16 cellular contexts compared by ENCODE assay signal in the genomic region with DNA sequence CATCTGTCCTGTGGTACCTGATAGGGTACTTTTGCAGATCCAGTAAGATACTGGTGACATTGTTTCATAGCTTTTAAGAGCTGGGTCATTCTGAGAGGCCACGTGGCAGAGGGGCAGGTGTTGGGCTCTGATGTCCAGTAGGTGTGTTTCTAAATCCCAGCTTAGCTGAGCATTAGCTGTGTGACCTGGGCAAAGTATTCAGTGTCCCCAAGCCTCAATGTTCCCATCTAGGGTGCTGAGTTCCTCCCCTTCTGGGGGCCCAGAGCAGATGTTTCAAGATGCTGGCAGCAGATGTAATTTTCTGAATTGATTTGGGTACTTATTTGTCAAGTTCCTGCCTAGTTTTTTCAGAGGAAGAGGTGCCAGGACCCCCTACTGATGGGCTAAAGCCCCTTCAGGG. TPM values are rescaled to one million over a fixed set of nuclear protein-coding genes. Genes with fewer than 3 reads are reported as not detected.
A peak's percentile ranks its signal among the peaks of the same experiment; 100 is the strongest.
DNase-seq lines count a peak whose midpoint lies in the region; ATAC-seq and TF ChIP-seq lines count a peak whose summit lies in the region.
"Had no signal": no experiment of that assay in that cellular context is flagged by ENCODE, and none has a peak within 500 bp of the region (broad histone marks: within the 10 kb centered on the region; RNA-seq: fewer than 3 reads in every experiment).

No MANE protein-coding gene starts in this region.

- H3K9ac ChIP-seq in SK-N-SH = no peak overlapping the region

- no peak overlapping the region for H3K27ac ChIP-seq in SK-N-SH (ENCODE audit: low read depth in 2 of 2, low read length in 1 of 2)
- H3K27ac ChIP-seq in upper lobe of right lung = no peak overlapping the region

- H3K79me2 ChIP-seq in SK-N-SH (ENCODE audit: insufficient read depth) = no peaks in the 10 kb centered on the region

- H3K9me3 ChIP-seq in SK-N-SH (no peaks in the 10 kb centered on the region), upper lobe of right lung (no peaks in the 10 kb centered on the region)

- 67% methylated on average over 1 of the region's 1 CpG for WGBS in SK-N-SH (ENCODE audit: low lambda C conversion rate)

- TF ChIP-seq RAD21 in SK-N-SH (IDR thresholded peaks at IDR 0.05; ENCODE audit: low read length) = no peak

- H3K4me2 ChIP-seq in SK-N-SH = no peak overlapping the region

- no peak for TF ChIP-seq CTCF in SK-N-SH (IDR thresholded peaks at IDR 0.05)
- no peak for TF ChIP-seq CTCF in upper lobe of right lung (IDR thresholded peaks at IDR 0.05)

- TF ChIP-seq EP300 in SK-N-SH (IDR thresholded peaks at IDR 0.05; ENCODE audit: borderline replicate concordance in 1 of 2, low read depth in 1 of 2, low read length in 1 of 2) = no peak

- H4K20me1 ChIP-seq in SK-N-SH (ENCODE audit: insufficient read depth) = no peaks in the 10 kb centered on the region

- POLR2A ChIA-PET in SK-N-SH (lab: Yijun Ruan, JAX) = interaction anchor here (0.6 to 1.2 kb wide), 3 partner anchors 9 to 43 kb away, joined by 3 to 6 read pairs (median 4); no protein-coding TSS in a partner anchor

- intact Hi-C loops in upper lobe of right lung (cut with DNase I) = no loop called here

- no peak overlapping the region for H2AFZ ChIP-seq in SK-N-SH (ENCODE audit: low read depth)

- CTCF ChIA-PET in SK-N-SH (lab: Yijun Ruan, JAX) = interaction anchor here (0.6 to 2.3 kb wide), 8 partner anchors 18 to 868 kb away, joined by 3 to 11 read pairs (median 5); no protein-coding TSS in a partner anchor

- peak; percentile 7 for DNase-seq in SK-N-SH
- DNase-seq in HuH-7 (ENCODE audit: low spot score) = peak; percentile 1
- DNase-seq in islet precursor cell = peak; percentile 23
- DNase-seq in upper lobe of right lung = peak; percentile 28
- no peak for DNase-seq in DMS79 treated with DMSO at 0.1 percent for 48 hours (lab: John Stamatoyannopoulos, UW)
- no peak for DNase-seq in OCI-M2 (lab: John Stamatoyannopoulos, UW; ENCODE audit: unreplicated experiment)
- no peak for DNase-seq in NCI-H2029 (lab: John Stamatoyannopoulos, UW)
- DNase-seq: AML-193; CD4-positive, alpha-beta T cell; IMR-90; NCI-H1930; NCI-H345; Right ventricle myocardium superior had no signal

- H3K27me3 ChIP-seq in SK-N-SH (ENCODE audit: insufficient read depth) = no peaks in the 10 kb centered on the region; the same call in 1 of the 2 replicates
- no peaks in the 10 kb centered on the region for H3K27me3 ChIP-seq in upper lobe of right lung

- no peaks in the 10 kb centered on the region for H3K9me2 ChIP-seq in SK-N-SH

- H3K4me1 ChIP-seq in SK-N-SH (ENCODE audit: control insufficient read depth in 1 of 2, insufficient read depth in 2 of 2, low read depth in 1 of 2, low read length in 1 of 2) (peaks cover 8 to 53% of the 10 kb centered on the region in 2 experiments; a peak in 3 of 4 replicates), upper lobe of right lung (peaks cover 6% of the 10 kb centered on the region)

- no peak overlapping the region for H3K4me3 ChIP-seq in SK-N-SH (ENCODE audit: low read depth in 2 of 2, low read length in 1 of 2)
- no peak overlapping the region for H3K4me3 ChIP-seq in upper lobe of right lung

- no peaks in the 10 kb centered on the region for H3K36me3 ChIP-seq in SK-N-SH (replicated peaks in 1 of 2; ENCODE audit: control insufficient read depth in 1 of 2, insufficient read depth in 2 of 2, low read length in 1 of 2)
- H3K36me3 ChIP-seq in upper lobe of right lung = no peaks in the 10 kb centered on the region

- ATAC-seq in SK-N-SH treated with all-trans-retinoic acid at 6 μM for 48 hours = no peak
- no peak for ATAC-seq in upper lobe of right lung
- ATAC-seq: Panc1 had no signal

- H3F3A ChIP-seq in SK-N-SH (replicated peaks; ENCODE audit: insufficient read depth) = no peaks in the 10 kb centered on the region

TF ChIP-seq in SK-N-SH, 30 proteins besides CTCF, POLR2A, EP300 and RAD21:
- no peak for TF ChIP-seq FOXJ3 (CRISPR knock-in tag; IDR thresholded peaks at IDR 0.05)
- TF ChIP-seq ELF1 (IDR thresholded peaks at IDR 0.05) = no peak
TF ChIP-seq in SK-N-SH: peak in this region for 0.

TF ChIP-seq in SK-N-SH treated with all-trans-retinoic acid at 6 μM for 48 hours, 23 proteins besides CTCF, POLR2A, EP300 and RAD21:
- TF ChIP-seq ZFP3 (CRISPR knock-in tag; IDR thresholded peaks at IDR 0.05) (no peak), TOX (CRISPR knock-in tag; IDR thresholded peaks at IDR 0.05; ENCODE audit: borderline replicate concordance) (no peak), ARNTL (CRISPR knock-in tag; IDR thresholded peaks at IDR 0.05; ENCODE audit: borderline replicate concordance, low read depth) (no peak), POU6F1 (CRISPR knock-in tag; IDR thresholded peaks at IDR 0.05; ENCODE audit: borderline replicate concordance, low read depth) (no peak), GLIS3 (CRISPR knock-in tag; IDR thresholded peaks at IDR 0.05) (no peak), PPARA (CRISPR knock-in tag; IDR thresholded peaks at IDR 0.05; ENCODE audit: borderline replicate concordance) (no peak), ESRRG (CRISPR knock-in tag; IDR thresholded peaks at IDR 0.05) (no peak), TCF4 (CRISPR knock-in tag; IDR thresholded peaks at IDR 0.05; ENCODE audit: borderline replicate concordance) (no peak), RARB (CRISPR knock-in tag; IDR thresholded peaks at IDR 0.05) (no peak), BACH2 (CRISPR knock-in tag; IDR thresholded peaks at IDR 0.05; ENCODE audit: borderline replicate concordance) (no peak)
TF ChIP-seq in SK-N-SH treated with all-trans-retinoic acid at 6 μM for 48 hours: peak in this region for 0.

RNA-seq across cellular contexts. Expression of gene NEURL1, which starts 52.9 kb away (rescaled TPM):
- polyA plus RNA-seq in SK-N-SH (2012; rRNA removed) = 0.05 and 0.19 TPM in 2 replicates
- polyA plus RNA-seq in SK-N-SH (2012; cell fraction: cytosol; rRNA removed) = 0.04 and 0.05 TPM in 2 replicates
- 0.12 and 0.36 TPM in 2 replicates for polyA plus RNA-seq in SK-N-SH (2012; cell fraction: nucleus; rRNA removed)
- total RNA-seq in upper lobe of right lung = 0.64 TPM
- total RNA-seq: Daoy had no signal

Comparison
In these comparisons a context has a peak if more than half of its experiments do, and no peak if none do; other contexts are left out.
1. DNase-seq: peak in SK-N-SH (single experiment), HuH-7 (single experiment), islet precursor cell (single experiment) and upper lobe of right lung (single experiment); none in DMS79 treated with DMSO at 0.1 percent for 48 hours (single experiment), OCI-M2 (single experiment) and NCI-H2029 (single experiment).